Comparison of ENCODE assay signal across 12 cellular contexts in genomic region chr4:82230310-82230709, GRCh38.
"Had no signal": no experiment of that assay in that cellular context is flagged by ENCODE, and none has a peak within 500 bp of the region (broad histone marks: within the 10 kb centered on the region; RNA-seq: fewer than 3 reads in every experiment).

No MANE protein-coding gene starts in this region.

- DNase-seq: activated CD4-positive, alpha-beta T cell treated with anti-CD3 and anti-CD28 coated beads, Interleukin-2, amount 50 U/mL, for 1 hour; activated CD8-positive, alpha-beta memory T cell treated with anti-CD3 and anti-CD28 coated beads for 24 hours; activated naive CD4-positive, alpha-beta T cell; activated naive CD8-positive, alpha-beta T cell treated with anti-CD3 and anti-CD28 coated beads, Interleukin-2, amount 10 ng/mL, durations not matched to agents 7 days and 5 days; brain microvascular endothelial cell; endodermal cell; kidney glomerular epithelial cell; spleen; stimulated activated CD4-positive, alpha-beta T cell treated with anti-CD3 and anti-CD28 coated beads, Interleukin-1b, Interleukin-23, amount 100 ng/mL, for 48 hours; stimulated activated naive CD8-positive, alpha-beta T cell treated with anti-CD3 and anti-CD28 coated beads, Interleukin-15, amount 100 ng/mL, for 72 hours; SW 1271; testis had no signal

- H3K4me3 ChIP-seq: spleen, testis had no signal

- H3K27ac ChIP-seq: brain microvascular endothelial cell, testis had no signal
